In genomic region chr12:53575502-53576264, GRCh38 we compare ENCODE assay signal across 8 cellular contexts. TPM values are rescaled to one million over a fixed set of nuclear protein-coding genes. Genes with fewer than 3 reads are reported as not detected.
A peak's percentile ranks its signal among the peaks of the same experiment; 100 is the strongest.
DNase-seq lines count a peak whose midpoint lies in the region; ATAC-seq and TF ChIP-seq lines count a peak whose summit lies in the region.

No MANE protein-coding gene starts in this region.

- TF ChIP-seq EP300 in esophagus muscularis mucosa (IDR thresholded peaks at IDR 0.05): no peak

- intact Hi-C loops in esophagus muscularis mucosa (cut with DNase I) (no loop called here), sciatic nerve (cut with DNase I) (no loop called here)

- WGBS in esophagus muscularis mucosa: 63% methylated on average over 3 of the region's 3 CpGs

- H3K4me1 ChIP-seq in esophagus muscularis mucosa: peaks cover 10 to 58% (median 31%) of the 10 kb centered on the region in 4 donors

- H3K36me3 ChIP-seq in esophagus muscularis mucosa: peaks cover 0 to 11% (median 5%) of the 10 kb centered on the region in 4 donors
- peaks cover 10% of the 10 kb centered on the region for H3K36me3 ChIP-seq in WERI-Rb-1

- TF ChIP-seq CTCF in esophagus muscularis mucosa (IDR thresholded peaks at IDR 0.05) (no peak), WERI-Rb-1 (IDR thresholded peaks at IDR 0.05; ENCODE audit: low read depth, low read length) (no peak)

- H3K27ac ChIP-seq in esophagus muscularis mucosa (replicated peaks in 1 of 4) (peak overlapping the region in 3 of 4 donors; percentile 16 to 51 (median 36)), WERI-Rb-1 (no peak overlapping the region; the same call in 1 of the 2 replicates)

- DNase-seq in NCI-H2227 (lab: John Stamatoyannopoulos, UW; ENCODE audit: unreplicated experiment) (peak; percentile 1), NCI-H2227 treated with DMSO at 0.1 percent for 48 hours (lab: John Stamatoyannopoulos, UW) (no peak), RKO (ENCODE audit: low spot score) (peak; percentile 63), esophagus muscularis mucosa (ENCODE audit: extremely low spot score) (no peak), sciatic nerve (ENCODE audit: low spot score) (no peak), activated gamma-delta T cell (lab: John Stamatoyannopoulos, UW) (no peak), DMS 273 treated with DMSO at 0.1 percent for 48 hours (lab: John Stamatoyannopoulos, UW) (no peak), WERI-Rb-1 (no peak)

- H3K4me3 ChIP-seq in esophagus muscularis mucosa (no peak overlapping the region), WERI-Rb-1 (ENCODE audit: low read depth, low read length) (no peak overlapping the region)

- no peaks in the 10 kb centered on the region for H3K9me3 ChIP-seq in esophagus muscularis mucosa
- peaks cover 8% of the 10 kb centered on the region for H3K9me3 ChIP-seq in WERI-Rb-1 (ENCODE audit: severe bottlenecking)

- H3K27me3 ChIP-seq in esophagus muscularis mucosa (no peaks in the 10 kb centered on the region), WERI-Rb-1 (ENCODE audit: insufficient read depth, low read depth, severe bottlenecking) (no peaks in the 10 kb centered on the region)

- peak; percentile 61 for ATAC-seq in sciatic nerve

- no peak for TF ChIP-seq POLR2A in esophagus muscularis mucosa (IDR thresholded peaks at IDR 0.05; ENCODE audit: low read depth)

RNA-seq across cellular contexts. Expression of gene ATF7, which starts 50.5 kb away (rescaled TPM):
- total RNA-seq in esophagus muscularis mucosa (10 to 100 TPM; 23.5 to 43.6 (median 37.1) TPM), sciatic nerve (62.5 TPM)

Comparison
In these comparisons a context has a peak if more than half of its experiments do, and no peak if none do; other contexts are left out.
1. DNase-seq: peak in NCI-H2227 (single experiment) and RKO (single experiment); none in NCI-H2227 treated with DMSO at 0.1 percent for 48 hours (single experiment), esophagus muscularis mucosa (single experiment), sciatic nerve (single experiment), activated gamma-delta T cell (single experiment), DMS 273 treated with DMSO at 0.1 percent for 48 hours (single experiment) and WERI-Rb-1 (single experiment).